In genomic region chr3:183203670-183204069, GRCh38 we compare ENCODE assay signal across 18 cellular contexts. TPM values are rescaled to one million over a fixed set of nuclear protein-coding genes. Genes with fewer than 3 reads are reported as not detected.
DNase-seq lines count a peak whose midpoint lies in the region; ATAC-seq and TF ChIP-seq lines count a peak whose summit lies in the region.
"Had no signal": no experiment of that assay in that cellular context is flagged by ENCODE, and none has a peak within 500 bp of the region (broad histone marks: within the 10 kb centered on the region; RNA-seq: fewer than 3 reads in every experiment).

No MANE protein-coding gene starts in this region.

- peaks cover 4% of the 10 kb centered on the region; the same call in 1 of the 2 replicates for H3K9me3 ChIP-seq in SK-N-SH
- H3K9me3 ChIP-seq: HAP-1 had no signal

- no peaks in the 10 kb centered on the region for H3K4me1 ChIP-seq in SK-N-SH (ENCODE audit: control insufficient read depth in 1 of 2, insufficient read depth in 2 of 2, low read depth in 1 of 2, low read length in 1 of 2)
- H3K4me1 ChIP-seq: HAP-1 had no signal

- H3K36me3 ChIP-seq in SK-N-SH (replicated peaks in 1 of 2; ENCODE audit: control insufficient read depth in 1 of 2, insufficient read depth in 2 of 2, low read length in 1 of 2): no peaks in the 10 kb centered on the region
- H3K36me3 ChIP-seq: BLaER1, HAP-1 had no signal

- no peak for DNase-seq in activated naive CD4-positive, alpha-beta T cell (lab: John Stamatoyannopoulos, UW)
- DNase-seq in NCI-H1105 (lab: John Stamatoyannopoulos, UW) (peak; percentile 5), WTC11 (ENCODE audit: low spot score) (no peak), SK-N-SH (no peak), NCI-H1930 (lab: John Stamatoyannopoulos, UW) (no peak)
- no peak for DNase-seq in activated CD8-positive, alpha-beta T cell treated with anti-CD3 and anti-CD28 coated beads, Interleukin-2, amount 10 ng/mL, durations not matched to agents 7 days and 5 days
- DNase-seq: 8988T; CD4-positive, alpha-beta memory T cell; DMS79 treated with DMSO at 0.1 percent for 48 hours; GF-D8; GOT3; HFFc6 had no signal

- no peaks in the 10 kb centered on the region for H3K27me3 ChIP-seq in SK-N-SH (ENCODE audit: insufficient read depth)
- H3K27me3 ChIP-seq: BLaER1 had no signal

- H3K27ac ChIP-seq in SK-N-SH (ENCODE audit: low read depth in 2 of 2, low read length in 1 of 2): no peak overlapping the region
- H3K27ac ChIP-seq: BLaER1 had no signal

- peak overlapping the region; percentile 46 for H3K27ac Mint-ChIP-seq in activated naive CD4-positive, alpha-beta T cell treated with anti-CD3 and anti-CD28 coated beads, Interleukin-2, amount 50 U/mL, for 24 hours
- H3K27ac Mint-ChIP-seq in WTC11: no peak overlapping the region
- no peak overlapping the region for H3K27ac Mint-ChIP-seq in activated CD8-positive, alpha-beta T cell treated with anti-CD3 and anti-CD28 coated beads, Interleukin-2, amount 10 ng/mL, durations not matched to agents 7 days and 5 days
- H3K27ac Mint-ChIP-seq: CD14-positive monocyte; CD4-positive, alpha-beta memory T cell; HFFc6; IgD-negative memory B cell had no signal

- TF ChIP-seq RAD21 in SK-N-SH (IDR thresholded peaks at IDR 0.05; ENCODE audit: low read length): no peak

- CTCF ChIA-PET in WTC11 (lab: Charles Lee): no interaction called here
- CTCF ChIA-PET in activated CD8-positive, alpha-beta T cell treated with anti-CD3 and anti-CD28 coated beads, Interleukin-2, amount 10 ng/mL, durations not matched to agents 7 days and 5 days (lab: Charles Lee): interaction anchor here (0.6 kb wide), 1 partner anchor 190 kb away, joined by 3 read pairs; no protein-coding TSS in a partner anchor
- CTCF ChIA-PET in SK-N-SH (lab: Yijun Ruan, JAX): no interaction called here

- no peak overlapping the region for H3K4me3 ChIP-seq in SK-N-SH (ENCODE audit: low read depth in 2 of 2, low read length in 1 of 2)
- H3K4me3 ChIP-seq: BLaER1, GM12878, HAP-1 had no signal

- no peaks in the 10 kb centered on the region for H3K79me2 ChIP-seq in SK-N-SH (ENCODE audit: insufficient read depth)

- POLR2A ChIA-PET in WTC11 (lab: Charles Lee): no interaction called here
- POLR2A ChIA-PET in activated CD8-positive, alpha-beta T cell treated with anti-CD3 and anti-CD28 coated beads, Interleukin-2, amount 10 ng/mL, durations not matched to agents 7 days and 5 days (lab: Charles Lee): no interaction called here
- POLR2A ChIA-PET in SK-N-SH (lab: Yijun Ruan, JAX): no interaction called here

- H3K9me2 ChIP-seq in SK-N-SH: no peaks in the 10 kb centered on the region

- no peak for TF ChIP-seq CTCF in WTC11 (IDR thresholded peaks at IDR 0.05)
- TF ChIP-seq CTCF in SK-N-SH (IDR thresholded peaks at IDR 0.05): no peak

- no peak overlapping the region for H3K4me2 ChIP-seq in SK-N-SH
- H3K4me2 ChIP-seq: BLaER1 had no signal

- H3K4me1 Mint-ChIP-seq in activated naive CD4-positive, alpha-beta T cell treated with anti-CD3 and anti-CD28 coated beads, Interleukin-2, amount 50 U/mL, for 24 hours: peaks cover 45% of the 10 kb centered on the region
- H3K4me1 Mint-ChIP-seq in WTC11: peaks cover 9% of the 10 kb centered on the region
- peaks cover 13% of the 10 kb centered on the region for H3K4me1 Mint-ChIP-seq in activated CD8-positive, alpha-beta T cell treated with anti-CD3 and anti-CD28 coated beads, Interleukin-2, amount 10 ng/mL, durations not matched to agents 7 days and 5 days (ENCODE audit: low read depth)

- peaks cover 19% of the 10 kb centered on the region for H3K9me3 Mint-ChIP-seq in activated naive CD4-positive, alpha-beta T cell treated with anti-CD3 and anti-CD28 coated beads, Interleukin-2, amount 50 U/mL, for 24 hours
- peaks cover 37% of the 10 kb centered on the region for H3K9me3 Mint-ChIP-seq in WTC11
- peaks cover 25% of the 10 kb centered on the region for H3K9me3 Mint-ChIP-seq in activated CD8-positive, alpha-beta T cell treated with anti-CD3 and anti-CD28 coated beads, Interleukin-2, amount 10 ng/mL, durations not matched to agents 7 days and 5 days (ENCODE audit: insufficient read depth)

- H3K36me3 Mint-ChIP-seq in activated naive CD4-positive, alpha-beta T cell treated with anti-CD3 and anti-CD28 coated beads, Interleukin-2, amount 50 U/mL, for 24 hours: peaks cover 17% of the 10 kb centered on the region
- H3K36me3 Mint-ChIP-seq in WTC11: peaks cover 27% of the 10 kb centered on the region
- H3K36me3 Mint-ChIP-seq in activated CD8-positive, alpha-beta T cell treated with anti-CD3 and anti-CD28 coated beads, Interleukin-2, amount 10 ng/mL, durations not matched to agents 7 days and 5 days (ENCODE audit: low read depth): peaks cover 32% of the 10 kb centered on the region
- H3K36me3 Mint-ChIP-seq: CD14-positive monocyte, IgD-negative memory B cell had no signal

- TF ChIP-seq EP300 in SK-N-SH (IDR thresholded peaks at IDR 0.05; ENCODE audit: borderline replicate concordance in 1 of 2, low read depth in 1 of 2, low read length in 1 of 2): no peak

- no peak overlapping the region for H2AFZ ChIP-seq in SK-N-SH (ENCODE audit: low read depth)

- H4K20me1 ChIP-seq in SK-N-SH (ENCODE audit: insufficient read depth): no peaks in the 10 kb centered on the region
- H4K20me1 ChIP-seq: BLaER1 had no signal

- no peak for ATAC-seq in WTC11
- no peak for ATAC-seq in activated CD8-positive, alpha-beta T cell treated with anti-CD3 and anti-CD28 coated beads, Interleukin-2, amount 10 ng/mL, durations not matched to agents 7 days and 5 days
- ATAC-seq: GM12878 had no signal

- H3K9ac ChIP-seq in SK-N-SH: no peak overlapping the region
- H3K9ac ChIP-seq: BLaER1 had no signal

- H3K4me3 Mint-ChIP-seq in activated naive CD4-positive, alpha-beta T cell treated with anti-CD3 and anti-CD28 coated beads, Interleukin-2, amount 50 U/mL, for 24 hours: no peak overlapping the region
- H3K4me3 Mint-ChIP-seq in WTC11: no peak overlapping the region
- H3K4me3 Mint-ChIP-seq in activated CD8-positive, alpha-beta T cell treated with anti-CD3 and anti-CD28 coated beads, Interleukin-2, amount 10 ng/mL, durations not matched to agents 7 days and 5 days: no peak overlapping the region
- H3K4me3 Mint-ChIP-seq: CD14-positive monocyte, HFFc6, IgD-negative memory B cell had no signal

- no peaks in the 10 kb centered on the region for H3K27me3 Mint-ChIP-seq in activated naive CD4-positive, alpha-beta T cell treated with anti-CD3 and anti-CD28 coated beads, Interleukin-2, amount 50 U/mL, for 24 hours
- no peaks in the 10 kb centered on the region for H3K27me3 Mint-ChIP-seq in WTC11 (ENCODE audit: low read depth)
- H3K27me3 Mint-ChIP-seq in activated CD8-positive, alpha-beta T cell treated with anti-CD3 and anti-CD28 coated beads, Interleukin-2, amount 10 ng/mL, durations not matched to agents 7 days and 5 days (ENCODE audit: low read depth): no peaks in the 10 kb centered on the region
- H3K27me3 Mint-ChIP-seq: CD4-positive, alpha-beta memory T cell had no signal

- H3F3A ChIP-seq in SK-N-SH (replicated peaks; ENCODE audit: insufficient read depth): no peaks in the 10 kb centered on the region

TF ChIP-seq in WTC11, 78 proteins besides CTCF, POLR2A, EP300 and RAD21:
- no peak for TF ChIP-seq GRHL2 (CRISPR knock-in tag; IDR thresholded peaks at IDR 0.05; ENCODE audit: insufficient replicate concordance, severe bottlenecking)
- TF ChIP-seq ZNF232 (CRISPR knock-in tag; IDR thresholded peaks at IDR 0.05): no peak
- peak; percentile 93 for TF ChIP-seq ZNF317 (CRISPR knock-in tag; IDR thresholded peaks at IDR 0.05; ENCODE audit: borderline replicate concordance, low read depth)

TF ChIP-seq in SK-N-SH, 30 proteins besides CTCF, POLR2A, EP300 and RAD21:
- TF ChIP-seq RCOR1 (IDR thresholded peaks at IDR 0.05; ENCODE audit: low read length) (no peak), ELF1 (IDR thresholded peaks at IDR 0.05) (no peak), ZBTB33 (IDR thresholded peaks at IDR 0.05; ENCODE audit: borderline replicate concordance, low read depth) (no peak), FOXM1 (IDR thresholded peaks at IDR 0.05; ENCODE audit: low read depth) (no peak), RXRA (IDR thresholded peaks at IDR 0.05; ENCODE audit: borderline replicate concordance, low read depth) (no peak), POLR2AphosphoS5 (IDR thresholded peaks at IDR 0.05; ENCODE audit: low read depth, low read length) (no peak), SMC3 (IDR thresholded peaks at IDR 0.05; ENCODE audit: low read depth, low read length) (no peak)

RNA-seq across cellular contexts. Expression of gene LAMP3, which starts 41.1 kb away (rescaled TPM):
- total RNA-seq in WTC11 (2021): 0.39 to 0.53 TPM (median 0.44 TPM) in 3 replicates
- total RNA-seq in activated CD8-positive, alpha-beta T cell treated with anti-CD3 and anti-CD28 coated beads, Interleukin-2, amount 10 ng/mL, durations not matched to agents 7 days and 5 days: 10 to 100 TPM; 14.3 to 15.2 TPM
- polyA plus RNA-seq in SK-N-SH (2012; rRNA removed): 0.06 and 0.21 TPM in 2 replicates
- polyA plus RNA-seq in SK-N-SH (2012; cell fraction: cytosol; rRNA removed): 0.06 and 0.14 TPM in 2 replicates
- 0.01 and 0.07 TPM in 2 replicates for polyA plus RNA-seq in SK-N-SH (2012; cell fraction: nucleus; rRNA removed)
- polyA plus RNA-seq: CD14-positive monocyte had no signal

RNA-seq across cellular contexts. Expression of gene B3GNT5, which starts 49.4 kb away (rescaled TPM):
- total RNA-seq in WTC11 (2021): 6.8 to 7.7 TPM (median 7.3 TPM) in 3 replicates
- total RNA-seq in activated CD8-positive, alpha-beta T cell treated with anti-CD3 and anti-CD28 coated beads, Interleukin-2, amount 10 ng/mL, durations not matched to agents 7 days and 5 days: 1 to 10 TPM in 1 of 2 experiments, under 1 TPM in 1; 0.86 to 1.4 TPM
- 4.7 and 6.0 TPM in 2 replicates for polyA plus RNA-seq in SK-N-SH (2012; rRNA removed)
- polyA plus RNA-seq in SK-N-SH (2012; cell fraction: cytosol; rRNA removed): 6.9 and 8.4 TPM in 2 replicates
- polyA plus RNA-seq in SK-N-SH (2012; cell fraction: nucleus; rRNA removed): 2.6 and 5.7 TPM in 2 replicates
- total RNA-seq: HFFc6 had no signal
- polyA plus RNA-seq: IgD-negative memory B cell had no signal

Comparison
In these comparisons a context has a peak if more than half of its experiments do, and no peak if none do; other contexts are left out.
1. RNA of gene LAMP3, which starts 41.1 kb away (total RNA-seq): 14.3 to 15.2 TPM in activated CD8-positive, alpha-beta T cell treated with anti-CD3 and anti-CD28 coated beads, Interleukin-2, amount 10 ng/mL, durations not matched to agents 7 days and 5 days; 0.39 to 0.53 TPM in WTC11; every median in the first group is over 10 times any median in the second.